Comparison of ENCODE assay signal across 17 cellular contexts in the genomic region with DNA sequence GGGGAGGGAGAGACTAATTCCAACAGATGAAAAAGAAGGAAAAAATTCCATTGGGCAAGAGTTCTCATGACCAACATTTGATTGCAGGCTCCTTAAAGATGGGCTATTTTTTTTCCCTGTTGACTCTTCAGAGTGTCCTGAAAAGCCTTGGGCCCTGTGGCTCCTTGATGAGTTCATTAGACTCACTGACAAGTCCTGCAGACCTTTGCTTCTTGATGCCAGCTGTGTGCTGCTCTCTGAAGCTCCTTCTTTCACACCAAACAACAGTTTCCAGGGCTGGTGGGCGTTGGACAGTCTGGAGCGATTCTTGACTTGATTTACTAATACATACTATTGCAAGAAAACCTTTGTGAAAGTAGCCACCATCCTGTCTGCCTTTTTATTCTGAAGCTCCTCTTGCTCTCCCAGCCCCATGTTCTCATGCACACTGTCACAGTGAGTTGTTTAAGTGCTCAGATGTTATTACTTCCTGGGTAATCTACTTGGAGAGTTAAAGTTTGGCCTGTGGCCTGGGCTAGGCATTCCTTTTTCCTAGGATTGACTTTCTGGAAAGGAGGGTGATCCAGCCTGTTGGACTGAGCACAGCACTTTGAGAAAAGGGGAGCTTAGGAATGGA.
DNase-seq lines count a peak whose midpoint lies in the region; ATAC-seq, FAIRE-seq and TF ChIP-seq lines count a peak whose summit lies in the region.
"Had no signal": no experiment of that assay in that cellular context is flagged by ENCODE, and none has a peak within 500 bp of the region (broad histone marks: within the 10 kb centered on the region; RNA-seq: fewer than 3 reads in every experiment).

No MANE protein-coding gene starts in this region.

- H3K79me2 ChIP-seq in OCI-LY7 (ENCODE audit: insufficient read depth, low read depth, low read length): no peaks in the 10 kb centered on the region

- no peaks in the 10 kb centered on the region for H3K9me3 Mint-ChIP-seq in memory B cell
- H3K9me3 Mint-ChIP-seq: CD8-positive, alpha-beta T cell had no signal

- ATAC-seq in memory B cell (ENCODE audit: low read depth) (no peak), HG02970 (IDR thresholded peaks at IDR 0.05; ENCODE audit: low FRiP score, unreplicated experiment) (no peak)
- ATAC-seq: foreskin keratinocyte had no signal

- peak overlapping the region; percentile 75 for H3K27ac Mint-ChIP-seq in memory B cell
- H3K27ac Mint-ChIP-seq: CD8-positive, alpha-beta T cell had no signal

- H3K4me3 Mint-ChIP-seq in memory B cell: peak overlapping the region; percentile 35
- H3K4me3 Mint-ChIP-seq: CD8-positive, alpha-beta T cell had no signal

- H3K4me2 ChIP-seq in OCI-LY7 (ENCODE audit: low read length): peak overlapping the region; percentile 69

- H3K36me3 Mint-ChIP-seq in memory B cell: no peaks in the 10 kb centered on the region
- H3K36me3 Mint-ChIP-seq: CD8-positive, alpha-beta T cell had no signal

- H3K36me3 ChIP-seq in OCI-LY7 (ENCODE audit: insufficient read depth, low read length) (peaks cover 13% of the 10 kb centered on the region), right atrium auricular region (no peaks in the 10 kb centered on the region)
- H3K36me3 ChIP-seq: colonic mucosa, tibial artery had no signal

- no peaks in the 10 kb centered on the region for H3K27me3 Mint-ChIP-seq in memory B cell

- BruUV-seq in OCI-LY7 (replicated peaks; lab: Mats Ljungman, UMichigan): no TSS peak

- TF ChIP-seq CTCF in AG10803 (conservative IDR thresholded peaks at IDR 0.05; ENCODE audit: low read length) (no peak), OCI-LY7 (conservative IDR thresholded peaks at IDR 0.05; ENCODE audit: low read length) (no peak), right atrium auricular region (IDR thresholded peaks at IDR 0.05) (no peak)

- FAIRE-seq in RCC 7860 (lab: Jason Lieb, UNC): no peak

- peak overlapping the region; percentile 83 for H3K27ac ChIP-seq in OCI-LY7 (ENCODE audit: low read depth, low read length, poor library complexity, severe bottlenecking)
- no peak overlapping the region for H3K27ac ChIP-seq in right atrium auricular region
- H3K27ac ChIP-seq: colonic mucosa, foreskin keratinocyte, tibial artery had no signal

- peak overlapping the region; percentile 82 for H2AFZ ChIP-seq in OCI-LY7 (ENCODE audit: low read length)

- H3K4me1 ChIP-seq in OCI-LY7 (ENCODE audit: insufficient read depth, low read length, poor library complexity, severe bottlenecking) (peaks cover 98% of the 10 kb centered on the region), right atrium auricular region (peaks cover 0 to 17% of the 10 kb centered on the region in 2 donors)
- H3K4me1 ChIP-seq: colonic mucosa had no signal

- H3K4me3 ChIP-seq in AG10803 (ENCODE audit: low read length) (no peak overlapping the region), OCI-LY7 (ENCODE audit: low read depth, low read length, poor library complexity, severe bottlenecking) (peak overlapping the region; percentile 33), right atrium auricular region (no peak overlapping the region)
- H3K4me3 ChIP-seq: colonic mucosa, tibial artery had no signal

- peak; percentile 11 for TF ChIP-seq POLR2A in GM19099 (IDR thresholded peaks at IDR 0.05; ENCODE audit: extremely low read depth, insufficient read length, low read depth)

- CTCF ChIA-PET in OCI-LY7 (lab: Charles Lee; ENCODE audit: unreplicated experiment): interaction anchor here (0.6 to 2.5 kb wide), 8 partner anchors 9 to 275 kb away, joined by 3 to 12 read pairs (median 4); partner anchors contain the start of genes KLLN and PTEN

- no peaks in the 10 kb centered on the region for H3K9me2 ChIP-seq in OCI-LY7 (ENCODE audit: insufficient read depth, low read length)

- peaks cover 41% of the 10 kb centered on the region for H3K4me1 Mint-ChIP-seq in memory B cell

- DNase-seq in AG10803 (ENCODE audit: low read depth) (peak; percentile 21), OCI-LY7 (ENCODE audit: low spot score) (peak; percentile 63), memory B cell (ENCODE audit: low spot score in 2 of 2) (no peak), cerebellar cortex (ENCODE audit: low spot score) (no peak), RCC 7860 (ENCODE audit: low spot score) (no peak), right atrium auricular region (ENCODE audit: low spot score) (no peak)
- DNase-seq: activated CD4-positive, alpha-beta T cell treated with anti-CD3 and anti-CD28 coated beads, Interleukin-2, amount 50 U/mL, for 4 hours; activated naive CD4-positive, alpha-beta T cell treated with Interleukin-2 at 50 U/mL for 16 hours; activated T-cell treated with anti-CD3 and anti-CD28 coated beads for 4 hours; colonic mucosa; foreskin keratinocyte; midbrain; NCI-H187 had no signal

- H4K20me1 ChIP-seq in OCI-LY7 (ENCODE audit: insufficient read depth, low read length): no peaks in the 10 kb centered on the region

- no peaks in the 10 kb centered on the region for H3K27me3 ChIP-seq in right atrium auricular region
- H3K27me3 ChIP-seq: colonic mucosa, foreskin keratinocyte, tibial artery had no signal

- intact Hi-C loops in OCI-LY7 (cut with micrococcal nuclease; ENCODE audit: unreplicated experiment): loop anchor here (1.0 to 10.0 kb wide), 5 partner anchors 31 to 771 kb away; partner anchors contain the start of genes ATAD1 and STAMBPL1

- POLR2A ChIA-PET in OCI-LY7 (lab: Charles Lee): interaction anchor here (0.6 to 5.2 kb wide), 34 partner anchors 8 to 1726 kb away, joined by 3 to 62 read pairs (median 4); partner anchors contain the start of genes KLLN and PTEN

- H3K9me3 ChIP-seq in OCI-LY7 (ENCODE audit: low read length) (peaks cover 14% of the 10 kb centered on the region), right atrium auricular region (no peaks in the 10 kb centered on the region)
- H3K9me3 ChIP-seq: colonic mucosa, tibial artery had no signal

Comparison
In these comparisons a context has a peak if more than half of its experiments do, and no peak if none do; other contexts are left out.
1. DNase-seq: peak in AG10803 (single experiment) and OCI-LY7 (single experiment); none in memory B cell (0 of 2), cerebellar cortex (single experiment), RCC 7860 (single experiment) and right atrium auricular region (single experiment).